Comparison of ENCODE assay signal across 16 cellular contexts in genomic region chr2:239768031-239768800, GRCh38.
"Had no signal": no experiment of that assay in that cellular context is flagged by ENCODE, and none has a peak within 500 bp of the region (broad histone marks: within the 10 kb centered on the region; RNA-seq: fewer than 3 reads in every experiment).

No MANE protein-coding gene starts in this region.

- H3K27ac ChIP-seq: adrenal gland, colonic mucosa, esophagus muscularis mucosa, left lung had no signal

- H3K4me1 ChIP-seq: adrenal gland, colonic mucosa, left lung had no signal

- ATAC-seq: left lung, natural killer cell, T-cell, WTC11 had no signal

- H3K9me3 ChIP-seq: adrenal gland, colonic mucosa had no signal

- H3K36me3 ChIP-seq: adrenal gland, colonic mucosa, esophagus muscularis mucosa, left lung had no signal

- H3K27me3 ChIP-seq: adrenal gland, colonic mucosa, esophagus muscularis mucosa, left lung had no signal

- DNase-seq: activated T-cell treated with anti-CD3 and anti-CD28 coated beads, Interleukin-2, amount 50 U/mL, for 48 hours; adrenal gland; colonic mucosa; glutamatergic neuron; hippocampal formation; kidney glomerular epithelial cell; mammary epithelial cell; midbrain; natural killer cell; nucleus accumbens; stimulated activated CD4-positive, alpha-beta T cell treated with anti-CD3 and anti-CD28 coated beads, Interleukin-4, amount 100 ng/mL, for 1 hour; stimulated activated naive CD4-positive, alpha-beta T cell treated with Interleukin-2 at 50 U/mL for 16 hours; T-cell had no signal

- H3K4me3 ChIP-seq: adrenal gland, colonic mucosa, esophagus muscularis mucosa, left lung had no signal
